16 cellular contexts compared by ENCODE assay signal in the genomic region with DNA sequence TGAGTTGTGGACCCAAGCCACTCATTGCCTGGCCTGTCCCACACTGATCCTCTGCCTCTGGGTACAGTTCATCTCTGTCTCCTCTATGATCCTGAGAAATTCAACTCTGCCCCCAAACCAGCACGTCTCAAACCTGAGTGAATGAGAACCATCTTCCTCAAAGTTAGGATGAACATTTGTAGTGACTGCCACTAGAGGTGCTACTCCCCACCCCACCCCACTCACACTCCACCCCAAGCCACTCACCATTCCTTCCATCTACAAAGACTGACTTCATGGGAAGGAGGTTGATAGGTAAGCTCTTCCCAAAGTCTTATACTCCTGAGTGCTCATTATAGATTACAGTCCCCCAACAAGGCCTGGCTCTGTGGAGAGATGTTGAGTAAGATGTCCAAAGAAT. TPM values are rescaled to one million over a fixed set of nuclear protein-coding genes. Genes with fewer than 3 reads are reported as not detected.
DNase-seq lines count a peak whose midpoint lies in the region; ATAC-seq and TF ChIP-seq lines count a peak whose summit lies in the region.
"Had no signal": no experiment of that assay in that cellular context is flagged by ENCODE, and none has a peak within 500 bp of the region (broad histone marks: within the 10 kb centered on the region; RNA-seq: fewer than 3 reads in every experiment).

No MANE protein-coding gene starts in this region.

- H3K36me3 Mint-ChIP-seq in CD4-positive, alpha-beta T cell (ENCODE audit: low read depth): no peaks in the 10 kb centered on the region
- H3K36me3 Mint-ChIP-seq: neural progenitor cell had no signal

- H3K4me3 Mint-ChIP-seq in CD4-positive, alpha-beta T cell: no peak overlapping the region
- H3K4me3 Mint-ChIP-seq: neural progenitor cell; stimulated activated naive CD8-positive, alpha-beta T cell treated with anti-CD3 and anti-CD28 coated beads, Interleukin-15, Interleukin-2, amounts not matched to agents 100 ng/mL and 50 ng/mL, for 24 hours had no signal

- DNase-seq in left ventricle myocardium inferior (no peak), cardiac septum (ENCODE audit: low spot score) (no peak), fibroblast of pulmonary artery (ENCODE audit: low read depth) (no peak), NCI-H187 (lab: John Stamatoyannopoulos, UW) (no peak), COR-L47 (lab: John Stamatoyannopoulos, UW) (no peak)
- DNase-seq in CD4-positive, alpha-beta T cell: no peak
- DNase-seq: GF-D8; left lung; NCI-H1092 treated with DMSO at 0.1 percent for 48 hours; NCI-H526; stimulated activated CD4-positive, alpha-beta T cell treated with anti-CD3 and anti-CD28 coated beads, Interleukin-2, amount 100 ng/mL, for 24 hours had no signal

- POLR2A ChIA-PET in CD4-positive, alpha-beta T cell (lab: Charles Lee): interaction anchor here (0.6 kb wide), 1 partner anchor 39 kb away, joined by 3 read pairs; no protein-coding TSS in a partner anchor

- peak overlapping the region; percentile 87 for H3K27ac ChIP-seq in left ventricle myocardium inferior (replicated peaks)
- H3K27ac ChIP-seq in CD4-positive, alpha-beta T cell (ENCODE audit: low read depth, low read length): no peak overlapping the region
- H3K27ac ChIP-seq: neural progenitor cell had no signal

- H3K27ac Mint-ChIP-seq in CD4-positive, alpha-beta T cell: no peak overlapping the region
- H3K27ac Mint-ChIP-seq: neural progenitor cell; stimulated activated naive CD8-positive, alpha-beta T cell treated with anti-CD3 and anti-CD28 coated beads, Interleukin-15, Interleukin-2, amounts not matched to agents 100 ng/mL and 50 ng/mL, for 24 hours had no signal

- no peaks in the 10 kb centered on the region for H3F3A ChIP-seq in Loucy (ENCODE audit: low read depth)

- intact Hi-C loops in left ventricle myocardium inferior (cut with micrococcal nuclease): no loop called here
- intact Hi-C loops in cardiac septum (cut with DNase I): no loop called here
- intact Hi-C loops in CD4-positive, alpha-beta T cell (cut with DNase I, micrococcal nuclease): no loop called here

- ATAC-seq in HG03378 (IDR thresholded peaks at IDR 0.05; ENCODE audit: unreplicated experiment): no peak
- ATAC-seq in CD4-positive, alpha-beta T cell (ENCODE audit: poor library complexity): no peak
- ATAC-seq: activated CD4-positive, CD25-positive, alpha-beta regulatory T cell treated with anti-CD3 and anti-CD28 coated beads, Interleukin-2, amount 50 U/mL, for 24 hours; left lung had no signal

- H3K27me3 ChIP-seq in left ventricle myocardium inferior (ENCODE audit: low read depth): no peaks in the 10 kb centered on the region
- H3K27me3 ChIP-seq in Loucy (ENCODE audit: insufficient read depth, low read length, poor library complexity, severe bottlenecking): no peaks in the 10 kb centered on the region
- H3K27me3 ChIP-seq in CD4-positive, alpha-beta T cell (ENCODE audit: control insufficient read depth, insufficient read depth, low read length): no peaks in the 10 kb centered on the region
- H3K27me3 ChIP-seq: left lung, neural progenitor cell had no signal

- H3K4me3 ChIP-seq in left ventricle myocardium inferior (no peak overlapping the region), Loucy (ENCODE audit: low read length, poor library complexity, severe bottlenecking) (no peak overlapping the region), fibroblast of pulmonary artery (replicated peaks; ENCODE audit: low read depth, low read length) (no peak overlapping the region)
- H3K4me3 ChIP-seq: left lung, neural progenitor cell had no signal

- H3K9me3 ChIP-seq in left ventricle myocardium inferior (replicated peaks) (no peaks in the 10 kb centered on the region), Loucy (ENCODE audit: insufficient read depth, low read depth, low read length) (peaks cover 4% of the 10 kb centered on the region; the same call in 1 of the 2 replicates)
- H3K9me3 ChIP-seq in CD4-positive, alpha-beta T cell (ENCODE audit: control insufficient read depth, low read length): peaks cover 5% of the 10 kb centered on the region

- CTCF ChIA-PET in CD4-positive, alpha-beta T cell (lab: Charles Lee): interaction anchor here (1.3 kb wide), 1 partner anchor 20 kb away, joined by 3 read pairs; no protein-coding TSS in a partner anchor

- no peak overlapping the region for H2AFZ ChIP-seq in Loucy (ENCODE audit: low read length)
- H2AFZ ChIP-seq: neural progenitor cell had no signal

- H3K36me3 ChIP-seq in left ventricle myocardium inferior (peaks cover 3% of the 10 kb centered on the region), Loucy (ENCODE audit: insufficient read depth, low read length) (no peaks in the 10 kb centered on the region)
- H3K36me3 ChIP-seq: left lung, neural progenitor cell had no signal

- TF ChIP-seq CTCF in left ventricle myocardium inferior (IDR thresholded peaks at IDR 0.05; ENCODE audit: borderline replicate concordance) (no peak), Loucy (conservative IDR thresholded peaks at IDR 0.05; ENCODE audit: low read length) (peak; percentile 53), fibroblast of pulmonary artery (IDR thresholded peaks at IDR 0.05; ENCODE audit: low read length, missing control alignments) (peak; percentile 6)
- no peak for TF ChIP-seq CTCF in CD4-positive, alpha-beta T cell (IDR thresholded peaks at IDR 0.05)

- no peaks in the 10 kb centered on the region for H3K4me1 Mint-ChIP-seq in CD4-positive, alpha-beta T cell (ENCODE audit: low read depth)
- H3K4me1 Mint-ChIP-seq: neural progenitor cell had no signal

- peaks cover 6% of the 10 kb centered on the region for H3K9me3 Mint-ChIP-seq in CD4-positive, alpha-beta T cell

- peaks cover 30% of the 10 kb centered on the region for H3K4me1 ChIP-seq in left ventricle myocardium inferior
- no peaks in the 10 kb centered on the region for H3K4me1 ChIP-seq in Loucy (ENCODE audit: insufficient read depth, low read length, poor library complexity, severe bottlenecking)
- H3K4me1 ChIP-seq: neural progenitor cell had no signal

- no peaks in the 10 kb centered on the region for H3K27me3 Mint-ChIP-seq in CD4-positive, alpha-beta T cell
- H3K27me3 Mint-ChIP-seq: stimulated activated naive CD8-positive, alpha-beta T cell treated with anti-CD3 and anti-CD28 coated beads, Interleukin-15, Interleukin-2, amounts not matched to agents 100 ng/mL and 50 ng/mL, for 24 hours had no signal

- no peaks in the 10 kb centered on the region for H3K9me2 ChIP-seq in Loucy (replicated peaks; ENCODE audit: low read depth, low read length)

- no peak overlapping the region for H3K9ac ChIP-seq in Loucy (ENCODE audit: low read depth, low read length, poor library complexity, severe bottlenecking)
- H3K9ac ChIP-seq: neural progenitor cell had no signal

- H3K79me2 ChIP-seq in Loucy (ENCODE audit: insufficient read depth, low read length): no peaks in the 10 kb centered on the region

- no peaks in the 10 kb centered on the region for H4K20me1 ChIP-seq in Loucy (ENCODE audit: insufficient read depth, low read length, poor library complexity, severe bottlenecking)

- H3K4me2 ChIP-seq in Loucy (ENCODE audit: low read depth, low read length, poor library complexity, severe bottlenecking): no peak overlapping the region
- H3K4me2 ChIP-seq: neural progenitor cell had no signal

RNA-seq across cellular contexts. Expression of gene NEK10, which starts 43.8 kb away (rescaled TPM):
- total RNA-seq in left ventricle myocardium inferior (11.5 TPM), cardiac septum (3.3 TPM)
- under 1 TPM; 0.61 to 0.77 TPM for total RNA-seq in CD4-positive, alpha-beta T cell

Comparison
In these comparisons a context has a peak if more than half of its experiments do, and no peak if none do; other contexts are left out.
1. CTCF ChIP-seq: peak in Loucy (single experiment) and fibroblast of pulmonary artery (single experiment); none in left ventricle myocardium inferior (single experiment) and CD4-positive, alpha-beta T cell (single experiment).